ENCODE assay signal across 14 cellular contexts in genomic region chr2:217980036-217980435, GRCh38. TPM values are rescaled to one million over a fixed set of nuclear protein-coding genes. Genes with fewer than 3 reads are reported as not detected.
DNase-seq lines count a peak whose midpoint lies in the region; ATAC-seq and TF ChIP-seq lines count a peak whose summit lies in the region.
"Had no signal": no experiment of that assay in that cellular context is flagged by ENCODE, and none has a peak within 500 bp of the region (broad histone marks: within the 10 kb centered on the region; RNA-seq: fewer than 3 reads in every experiment).

No MANE protein-coding gene starts in this region.

- H3K9ac ChIP-seq in rectal smooth muscle tissue (ENCODE audit: low read length) = no peak overlapping the region

- H3K4me1 Mint-ChIP-seq in activated naive CD4-positive, alpha-beta T cell treated with anti-CD3 and anti-CD28 coated beads, Interleukin-2, amount 10 ng/mL, durations not matched to agents 7 days and 5 days = no peaks in the 10 kb centered on the region

- H3K9me2 ChIP-seq in hepatocyte (replicated peaks; ENCODE audit: insufficient read depth) = no peaks in the 10 kb centered on the region

- no peak overlapping the region for H2AFZ ChIP-seq in hepatocyte

- H4K20me1 ChIP-seq in hepatocyte (ENCODE audit: insufficient read depth, poor library complexity, severe bottlenecking) = no peaks in the 10 kb centered on the region

- CTCF ChIA-PET in activated naive CD4-positive, alpha-beta T cell treated with anti-CD3 and anti-CD28 coated beads, Interleukin-2, amount 10 ng/mL, durations not matched to agents 7 days and 5 days (lab: Charles Lee) = interaction anchor here (1.3 kb wide), 1 partner anchor 194 kb away, joined by 5 read pairs; no protein-coding TSS in a partner anchor

- WGBS in hepatocyte (ENCODE audit: low lambda C conversion rate, missing lambda C conversion rate) = 80% methylated on average over 5 of the region's 5 CpGs

- no peaks in the 10 kb centered on the region for H3K36me3 ChIP-seq in hepatocyte (replicated peaks; ENCODE audit: insufficient read depth, low read depth)
- H3K36me3 ChIP-seq in rectal smooth muscle tissue (ENCODE audit: control insufficient read depth, insufficient read depth, low read length) = no peaks in the 10 kb centered on the region
- H3K36me3 ChIP-seq in BE2C = peaks cover 57% of the 10 kb centered on the region

- H3K27me3 Mint-ChIP-seq in activated naive CD4-positive, alpha-beta T cell treated with anti-CD3 and anti-CD28 coated beads, Interleukin-2, amount 10 ng/mL, durations not matched to agents 7 days and 5 days = peaks cover 15% of the 10 kb centered on the region

- H3K27me3 ChIP-seq in hepatocyte (no peaks in the 10 kb centered on the region), rectal smooth muscle tissue (ENCODE audit: control insufficient read depth, insufficient read depth, low read length) (no peaks in the 10 kb centered on the region), BE2C (no peaks in the 10 kb centered on the region)
- H3K27me3 ChIP-seq: MG63, pancreas had no signal

- ATAC-seq in HG02885 (IDR thresholded peaks at IDR 0.05; ENCODE audit: poor library complexity, unreplicated experiment) (no peak), HG02571 (IDR thresholded peaks at IDR 0.05; ENCODE audit: unreplicated experiment) (no peak)

- H3K27ac ChIP-seq in hepatocyte (no peak overlapping the region), rectal smooth muscle tissue (ENCODE audit: low read depth, low read length) (peak overlapping the region; percentile 89)
- H3K27ac ChIP-seq: pancreas had no signal

- no peaks in the 10 kb centered on the region for H3K9me3 Mint-ChIP-seq in activated naive CD4-positive, alpha-beta T cell treated with anti-CD3 and anti-CD28 coated beads, Interleukin-2, amount 10 ng/mL, durations not matched to agents 7 days and 5 days
- H3K9me3 Mint-ChIP-seq: activated T-helper 2 cell treated with anti-CD3 and anti-CD28 coated beads, Interferon-gamma antibody, Interleukin-2, Interleukin-4, amounts not matched to agents 10 μg/mL and 5 μg/mL and 100 μg/mL, durations not matched to agents 14 hours and 24 hours and 36 hours had no signal

- H3K4me3 ChIP-seq in hepatocyte (no peak overlapping the region), rectal smooth muscle tissue (ENCODE audit: low read length) (no peak overlapping the region), BE2C (ENCODE audit: low read depth, low read length) (no peak overlapping the region)
- H3K4me3 ChIP-seq: MG63, pancreas had no signal

- H3K79me2 ChIP-seq in hepatocyte = peaks cover 9% of the 10 kb centered on the region

- no peak for DNase-seq in activated naive CD4-positive, alpha-beta T cell treated with anti-CD3 and anti-CD28 coated beads, Interleukin-2, amount 10 ng/mL, durations not matched to agents 7 days and 5 days
- no peak for DNase-seq in activated naive CD4-positive, alpha-beta T cell treated with Interleukin-2 at 50 U/mL for 16 hours
- DNase-seq in hepatocyte (ENCODE audit: low spot score) = no peak
- DNase-seq in BE2C = no peak
- no peak for DNase-seq in T1000 (lab: John Stamatoyannopoulos, UW)
- DNase-seq: 8988T, glutamatergic neuron, MG63, NCI-H2081 treated with DMSO at 0.1 percent for 48 hours had no signal

- H3K27ac Mint-ChIP-seq in activated naive CD4-positive, alpha-beta T cell treated with anti-CD3 and anti-CD28 coated beads, Interleukin-2, amount 10 ng/mL, durations not matched to agents 7 days and 5 days = peak overlapping the region; percentile 33
- H3K27ac Mint-ChIP-seq: activated T-helper 2 cell treated with anti-CD3 and anti-CD28 coated beads, Interferon-gamma antibody, Interleukin-2, Interleukin-4, amounts not matched to agents 10 μg/mL and 5 μg/mL and 100 μg/mL, durations not matched to agents 14 hours and 24 hours and 36 hours had no signal

- H3K9me3 ChIP-seq in hepatocyte (ENCODE audit: low read depth) = no peaks in the 10 kb centered on the region
- no peaks in the 10 kb centered on the region for H3K9me3 ChIP-seq in BE2C
- H3K9me3 ChIP-seq: MG63, pancreas had no signal

- peak overlapping the region; percentile 96 for H3K4me2 ChIP-seq in hepatocyte

- peaks cover 21% of the 10 kb centered on the region for H3K4me1 ChIP-seq in hepatocyte (ENCODE audit: insufficient read depth)
- peaks cover 28% of the 10 kb centered on the region for H3K4me1 ChIP-seq in rectal smooth muscle tissue (ENCODE audit: control insufficient read depth, insufficient read depth, low read length)
- no peaks in the 10 kb centered on the region for H3K4me1 ChIP-seq in BE2C

- no peaks in the 10 kb centered on the region for H3K36me3 Mint-ChIP-seq in activated naive CD4-positive, alpha-beta T cell treated with anti-CD3 and anti-CD28 coated beads, Interleukin-2, amount 10 ng/mL, durations not matched to agents 7 days and 5 days

- TF ChIP-seq CTCF in hepatocyte (IDR thresholded peaks at IDR 0.05; ENCODE audit: poor library complexity) (no peak), BE2C (IDR thresholded peaks at IDR 0.05; ENCODE audit: low read depth, low read length) (no peak)

- H3K4me3 Mint-ChIP-seq in activated naive CD4-positive, alpha-beta T cell treated with anti-CD3 and anti-CD28 coated beads, Interleukin-2, amount 10 ng/mL, durations not matched to agents 7 days and 5 days = no peak overlapping the region

RNA-seq across cellular contexts. Expression of gene TNS1, which starts 22.8 kb away (rescaled TPM):
- total RNA-seq in hepatocyte = 22.9 and 27.6 TPM in 2 replicates
- 16.2 TPM in 2 replicates for polyA plus RNA-seq in hepatocyte
- polyA plus RNA-seq in BE2C (2012; ENCODE audit: insufficient read depth, insufficient read length, low read depth) = 65.0 TPM
